ENCODE assay signal across 9 cellular contexts in the genomic region with DNA sequence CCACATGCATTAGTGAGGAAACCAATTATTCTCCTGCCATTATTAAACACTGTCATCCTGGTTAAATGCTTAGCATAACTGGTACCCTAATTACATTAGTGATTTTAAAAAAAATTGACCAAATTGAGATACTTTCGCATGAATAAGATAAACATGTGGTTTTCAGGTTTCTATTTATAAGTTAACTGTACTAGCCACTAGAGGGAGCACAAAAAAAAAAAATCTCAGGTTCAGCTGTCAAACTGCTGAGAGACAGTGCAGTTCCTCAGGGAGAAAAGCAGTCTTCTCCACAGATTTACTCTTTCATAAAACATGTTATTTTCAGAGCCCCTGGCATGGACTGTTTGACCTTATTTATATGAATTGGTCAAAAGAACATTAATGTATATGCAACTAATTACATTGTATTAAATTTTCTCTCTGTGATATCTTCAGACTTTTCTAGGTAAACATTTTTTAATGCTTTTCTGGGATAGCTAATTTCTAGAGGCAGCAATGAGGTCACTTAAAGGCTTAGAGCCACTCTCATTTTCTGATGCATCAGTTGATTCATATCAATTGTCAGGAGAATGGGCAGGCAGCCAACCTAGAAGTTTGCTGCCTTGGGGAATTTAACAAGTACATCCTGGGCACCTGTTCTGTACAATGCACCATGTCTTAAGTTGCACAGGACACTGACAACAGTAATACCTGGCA.
DNase-seq lines count a peak whose midpoint lies in the region; ATAC-seq and TF ChIP-seq lines count a peak whose summit lies in the region.
"Had no signal": no experiment of that assay in that cellular context is flagged by ENCODE, and none has a peak within 500 bp of the region (broad histone marks: within the 10 kb centered on the region; RNA-seq: fewer than 3 reads in every experiment).

No MANE protein-coding gene starts in this region.

- POLR2A ChIA-PET in CD4-positive, alpha-beta T cell (lab: Charles Lee) = no interaction called here
- POLR2A ChIA-PET in T-cell (lab: Charles Lee) = no interaction called here

- no peaks in the 10 kb centered on the region for H3K4me1 Mint-ChIP-seq in CD4-positive, alpha-beta T cell (ENCODE audit: low read depth)
- no peaks in the 10 kb centered on the region for H3K4me1 Mint-ChIP-seq in T-cell
- H3K4me1 Mint-ChIP-seq: memory B cell had no signal

- DNase-seq in CD4-positive, alpha-beta T cell = no peak
- peak; percentile 18 for DNase-seq in NT2/D1 (ENCODE audit: low read depth, low spot score)
- DNase-seq in coronary artery (ENCODE audit: low spot score) = no peak
- DNase-seq in mesenchymal stem cell = peak; percentile 62
- no peak for DNase-seq in OCI-M2 (lab: John Stamatoyannopoulos, UW; ENCODE audit: unreplicated experiment)
- DNase-seq in T-cell = no peak

- TF ChIP-seq CTCF in CD4-positive, alpha-beta T cell (IDR thresholded peaks at IDR 0.05) = peak; percentile 76
- peak; percentile 29 for TF ChIP-seq CTCF in coronary artery (IDR thresholded peaks at IDR 0.05)

- H3K4me3 Mint-ChIP-seq in CD4-positive, alpha-beta T cell = no peak overlapping the region
- no peak overlapping the region for H3K4me3 Mint-ChIP-seq in T-cell
- H3K4me3 Mint-ChIP-seq: memory B cell had no signal

- ATAC-seq in CD4-positive, alpha-beta T cell (ENCODE audit: poor library complexity) = no peak
- ATAC-seq in GM19023 (IDR thresholded peaks at IDR 0.05; ENCODE audit: unreplicated experiment) (peak; percentile 76), HG03378 (IDR thresholded peaks at IDR 0.05; ENCODE audit: unreplicated experiment) (peak; percentile 87), T-cell (replicated peaks in 1 of 4) (no peak)

- H3K27ac ChIP-seq in CD4-positive, alpha-beta T cell (ENCODE audit: low read depth, low read length) = no peak overlapping the region
- H3K27ac ChIP-seq in coronary artery (no peak overlapping the region), mesenchymal stem cell (ENCODE audit: low read length, poor library complexity, severe bottlenecking) (no peak overlapping the region)

- no peak overlapping the region for H3K14ac ChIP-seq in mesenchymal stem cell (ENCODE audit: low read length in 2 of 2)

- H4K91ac ChIP-seq in mesenchymal stem cell (ENCODE audit: low read length) = no peak overlapping the region

- CTCF ChIA-PET in CD4-positive, alpha-beta T cell (lab: Charles Lee) = interaction anchor here (1.3 kb wide), 1 partner anchor 8 kb away, joined by 3 read pairs; no protein-coding TSS in a partner anchor
- CTCF ChIA-PET in T-cell (lab: Charles Lee) = interaction anchor here (0.6 to 1.7 kb wide), 2 partner anchors 9 to 35 kb away, joined by 3 to 4 read pairs; no protein-coding TSS in a partner anchor

- no peaks in the 10 kb centered on the region for H3K27me3 ChIP-seq in CD4-positive, alpha-beta T cell (ENCODE audit: control insufficient read depth, insufficient read depth, low read length)
- H3K27me3 ChIP-seq in NT2/D1 (ENCODE audit: insufficient read depth, insufficient read length) (no peaks in the 10 kb centered on the region), mesenchymal stem cell (ENCODE audit: control insufficient read depth in 1 of 2, insufficient read depth in 1 of 2, low read length in 2 of 2) (no peaks in the 10 kb centered on the region)

- intact Hi-C loops in CD4-positive, alpha-beta T cell (cut with DNase I, micrococcal nuclease) = loop anchor here in 1 of 2 experiments (2.0 kb wide), 1 partner anchor 220 kb away; no protein-coding TSS in a partner anchor

- no peaks in the 10 kb centered on the region for H3K9me3 ChIP-seq in CD4-positive, alpha-beta T cell (ENCODE audit: control insufficient read depth, low read length)
- H3K9me3 ChIP-seq in NT2/D1 (ENCODE audit: insufficient read depth, low read length) = no peaks in the 10 kb centered on the region
- no peaks in the 10 kb centered on the region for H3K9me3 ChIP-seq in mesenchymal stem cell (ENCODE audit: control insufficient read depth, low read length)

- H3K4me1 ChIP-seq in NT2/D1 (ENCODE audit: insufficient read depth, insufficient read length) = no peaks in the 10 kb centered on the region
- no peaks in the 10 kb centered on the region for H3K4me1 ChIP-seq in mesenchymal stem cell (ENCODE audit: control insufficient read depth, insufficient read depth, low read depth, low read length)

- H3K27me3 Mint-ChIP-seq in CD4-positive, alpha-beta T cell = peaks cover 9% of the 10 kb centered on the region
- H3K27me3 Mint-ChIP-seq in T-cell = peaks cover 3 to 9% of the 10 kb centered on the region in 2 donors
- H3K27me3 Mint-ChIP-seq: memory B cell had no signal

- no CpG with 5 or more reads among the region's 1 CpG for WGBS in mesenchymal stem cell

- H3K4me2 ChIP-seq in mesenchymal stem cell (ENCODE audit: low read length, poor library complexity, severe bottlenecking) = no peak overlapping the region

- H3K4me3 ChIP-seq in NT2/D1 (ENCODE audit: insufficient read length, low read depth) (no peak overlapping the region), coronary artery (no peak overlapping the region), mesenchymal stem cell (ENCODE audit: insufficient read depth in 1 of 2, low read depth in 1 of 2, low read length in 2 of 2) (no peak overlapping the region)

- H4K8ac ChIP-seq in mesenchymal stem cell (ENCODE audit: low read length) = no peak overlapping the region

- H3K27ac Mint-ChIP-seq in CD4-positive, alpha-beta T cell = no peak overlapping the region
- H3K27ac Mint-ChIP-seq in T-cell = no peak overlapping the region
- H3K27ac Mint-ChIP-seq: memory B cell had no signal

- no peak overlapping the region for H2AK5ac ChIP-seq in mesenchymal stem cell (ENCODE audit: low read length, severe bottlenecking)

- H3K9me3 Mint-ChIP-seq in CD4-positive, alpha-beta T cell = no peaks in the 10 kb centered on the region
- no peaks in the 10 kb centered on the region for H3K9me3 Mint-ChIP-seq in T-cell
- H3K9me3 Mint-ChIP-seq: memory B cell had no signal

- no peak overlapping the region for H3K23ac ChIP-seq in mesenchymal stem cell (ENCODE audit: low read length in 2 of 2)

- H3K18ac ChIP-seq in mesenchymal stem cell (ENCODE audit: low read depth in 1 of 2, low read length in 2 of 2) = no peak overlapping the region

- H2BK15ac ChIP-seq in mesenchymal stem cell (ENCODE audit: low read depth, poor library complexity, severe bottlenecking) = no peak overlapping the region

- no peak overlapping the region for H2AFZ ChIP-seq in mesenchymal stem cell (ENCODE audit: low read depth, low read length)

- no peak overlapping the region for H3K4ac ChIP-seq in mesenchymal stem cell (ENCODE audit: low read depth in 1 of 2, low read length in 2 of 2)

- no peaks in the 10 kb centered on the region for H3K36me3 Mint-ChIP-seq in CD4-positive, alpha-beta T cell (ENCODE audit: low read depth)
- H3K36me3 Mint-ChIP-seq in T-cell = no peaks in the 10 kb centered on the region
- H3K36me3 Mint-ChIP-seq: memory B cell had no signal

- H2BK5ac ChIP-seq in mesenchymal stem cell (ENCODE audit: low read depth, low read length, poor library complexity, severe bottlenecking) = no peak overlapping the region

- H3K36me3 ChIP-seq in NT2/D1 (ENCODE audit: insufficient read depth, insufficient read length, low read length) (peaks cover 75% of the 10 kb centered on the region), mesenchymal stem cell (ENCODE audit: control insufficient read depth in 1 of 2, insufficient read depth in 2 of 2, low read depth in 1 of 2, low read length in 2 of 2) (peaks cover 21 to 95% of the 10 kb centered on the region in 2 experiments)

- H2BK12ac ChIP-seq in mesenchymal stem cell (ENCODE audit: low read length in 2 of 2) = no peak overlapping the region

- H3K9ac ChIP-seq in NT2/D1 (ENCODE audit: insufficient read length, low read depth) (no peak overlapping the region), mesenchymal stem cell (ENCODE audit: low read length) (no peak overlapping the region)

- no peak overlapping the region for H2BK120ac ChIP-seq in mesenchymal stem cell (ENCODE audit: low read depth, low read length)

- H3K79me1 ChIP-seq in mesenchymal stem cell (replicated peaks; ENCODE audit: low read length, poor library complexity, severe bottlenecking) = peaks cover 16% of the 10 kb centered on the region

Comparison
In these comparisons a context has a peak if more than half of its experiments do, and no peak if none do; other contexts are left out.
1. ATAC-seq: peak in GM19023 (single experiment) and HG03378 (single experiment); none in CD4-positive, alpha-beta T cell (single experiment) and T-cell (0 of 4).
2. DNase-seq: peak in NT2/D1 (single experiment) and mesenchymal stem cell (single experiment); none in CD4-positive, alpha-beta T cell (0 of 10), coronary artery (single experiment), OCI-M2 (single experiment) and T-cell (0 of 34).